ENCODE assay signal across 24 cellular contexts in genomic region chrX:119127643-119128042, GRCh38.
"Had no signal": no experiment of that assay in that cellular context is flagged by ENCODE, and none has a peak within 500 bp of the region (broad histone marks: within the 10 kb centered on the region; RNA-seq: fewer than 3 reads in every experiment).

KIAA1210 (minus strand) TSS chrX:119127812; CDS start chrX:119123642, 4,170 bp downstream.

- H3K27me3 Mint-ChIP-seq: dendritic cell treated with granulocyte-macrophage colony-stimulating factor and Interleukin-4, amounts not matched to agents 40 ng/mL and 50 ng/mL, for 4 days had no signal

- H3K9me3 Mint-ChIP-seq: dendritic cell treated with granulocyte-macrophage colony-stimulating factor and Interleukin-4, amounts not matched to agents 40 ng/mL and 50 ng/mL, for 4 days; effector memory CD8-positive, alpha-beta T cell; naive B cell had no signal

- DNase-seq: colonic mucosa; cortex of kidney; effector CD8-positive, alpha-beta T cell; effector memory CD8-positive, alpha-beta T cell; endodermal cell; erythroblast; esophagus squamous epithelium; foreskin fibroblast; foreskin melanocyte; gastrocnemius medialis; glutamatergic neuron; head of caudate nucleus; heart right ventricle; hippocampal formation; left cardiac atrium; left lung; left ventricle myocardium superior; lower lobe of right lung; mesenchymal stem cell; mucosa of descending colon; naive B cell had no signal

- H3K4me1 Mint-ChIP-seq: endodermal cell, mesothelial cell of epicardium had no signal

- H3K27ac Mint-ChIP-seq: dendritic cell treated with granulocyte-macrophage colony-stimulating factor and Interleukin-4, amounts not matched to agents 40 ng/mL and 50 ng/mL, for 4 days; effector memory CD8-positive, alpha-beta T cell; endodermal cell; mesothelial cell of epicardium; naive B cell had no signal

- H3K4me3 Mint-ChIP-seq: dendritic cell treated with granulocyte-macrophage colony-stimulating factor and Interleukin-4, amounts not matched to agents 40 ng/mL and 50 ng/mL, for 4 days; effector memory CD8-positive, alpha-beta T cell; endodermal cell; mesothelial cell of epicardium; naive B cell had no signal

- H3K36me3 Mint-ChIP-seq: mesothelial cell of epicardium, naive B cell had no signal

- ATAC-seq: effector memory CD8-positive, alpha-beta T cell; esophagus mucosa; gastrocnemius medialis; heart right ventricle; left cardiac atrium; left lung; left ventricle myocardium superior; lower lobe of right lung; mucosa of descending colon had no signal
